ENCODE assay signal across 17 cellular contexts in genomic region chr7:105345003-105345402, GRCh38. TPM values are rescaled to one million over a fixed set of nuclear protein-coding genes. Genes with fewer than 3 reads are reported as not detected.
DNase-seq lines count a peak whose midpoint lies in the region; ATAC-seq and TF ChIP-seq lines count a peak whose summit lies in the region.
"Had no signal": no experiment of that assay in that cellular context is flagged by ENCODE, and none has a peak within 500 bp of the region (broad histone marks: within the 10 kb centered on the region; RNA-seq: fewer than 3 reads in every experiment).

No MANE protein-coding gene starts in this region.

- no peak for ATAC-seq in GM19328 (IDR thresholded peaks at IDR 0.05; ENCODE audit: unreplicated experiment)
- ATAC-seq: sciatic nerve had no signal

- peak overlapping the region; percentile 40 for H3K27ac ChIP-seq in VCaP
- H3K27ac ChIP-seq: parathyroid adenoma, uterus had no signal

- no peaks in the 10 kb centered on the region for H3K36me3 Mint-ChIP-seq in immature natural killer cell

- H3K4me3 Mint-ChIP-seq in immature natural killer cell, result peak overlapping the region in 2 of 5 donors; percentile 21 to 55

- no peaks in the 10 kb centered on the region for H3K9me3 Mint-ChIP-seq in immature natural killer cell

- no peak for TF ChIP-seq CTCF in VCaP (conservative IDR thresholded peaks at IDR 0.05)

- peaks cover 70 to 75% of the 10 kb centered on the region in 2 donors for H3K4me1 Mint-ChIP-seq in immature natural killer cell

- DNase-seq in stimulated activated CD4-positive, alpha-beta T cell treated with anti-CD3 and anti-CD28 coated beads, Interleukin-1b, Interleukin-23, amount 100 ng/mL, for 48 hours, result peak; percentile 19
- DNase-seq in stimulated activated CD4-positive, alpha-beta T cell treated with anti-CD3 and anti-CD28 coated beads, Interleukin-2, amount 100 ng/mL, for 48 hours, result no peak
- DNase-seq in immature natural killer cell, result no peak
- DNase-seq in NCI-H446 treated with DMSO at 0.1 percent for 48 hours (lab: John Stamatoyannopoulos, UW), result no peak
- DNase-seq in DMS 273 treated with DMSO at 0.1 percent for 48 hours (lab: John Stamatoyannopoulos, UW), result no peak
- DNase-seq: amniotic stem cell; central memory CD4-positive, alpha-beta T cell; GDM1; NCI-H2081; NCI-H524; SIG-M5; substantia nigra; uterus had no signal

- H3K27ac Mint-ChIP-seq in immature natural killer cell, result peak overlapping the region; percentile 12 to 88 (median 68)

- H3K27me3 Mint-ChIP-seq in immature natural killer cell (ENCODE audit: low read depth in 3 of 3), result peaks cover 6 to 10% (median 9%) of the 10 kb centered on the region in 3 donors

RNA-seq across cellular contexts. Expression of gene SRPK2, which starts 43.7 kb away (rescaled TPM):
- polyA plus RNA-seq in immature natural killer cell, result 10 to 100 TPM; 51.5 to 92.2 (median 64.1) TPM
